ENCODE assay signal across 22 cellular contexts in genomic region chr7:145212050-145212449, GRCh38.
A peak's percentile ranks its signal among the peaks of the same experiment; 100 is the strongest.
DNase-seq lines count a peak whose midpoint lies in the region; ATAC-seq and TF ChIP-seq lines count a peak whose summit lies in the region.
"Had no signal": no experiment of that assay in that cellular context is flagged by ENCODE, and none has a peak within 500 bp of the region (broad histone marks: within the 10 kb centered on the region; RNA-seq: fewer than 3 reads in every experiment).

No MANE protein-coding gene starts in this region.

- no peak for ATAC-seq in GM18867 (IDR thresholded peaks at IDR 0.05; ENCODE audit: unreplicated experiment)
- ATAC-seq: activated CD4-positive, alpha-beta T cell treated with anti-CD3 and anti-CD28 coated beads for 36 hours; body of pancreas; esophagus mucosa; GM12878; pancreas; right cardiac atrium had no signal

- H3K27ac ChIP-seq in OCI-LY3 (ENCODE audit: low read length), result no peak overlapping the region
- H3K27ac ChIP-seq: body of pancreas, C4-2B, pancreas had no signal

- no peak overlapping the region for H3K9ac ChIP-seq in OCI-LY3 (ENCODE audit: low read length)

- H4K20me1 ChIP-seq in OCI-LY3 (ENCODE audit: insufficient read depth, low read length), result no peaks in the 10 kb centered on the region

- H3K36me3 ChIP-seq in OCI-LY3 (replicated peaks; ENCODE audit: low read depth, low read length), result no peaks in the 10 kb centered on the region
- H3K36me3 ChIP-seq: pancreas had no signal

- peaks cover 12% of the 10 kb centered on the region for H3K4me1 ChIP-seq in OCI-LY3 (ENCODE audit: low read length)
- H3K4me1 ChIP-seq: body of pancreas, pancreas had no signal

- no peaks in the 10 kb centered on the region for H3K9me3 ChIP-seq in OCI-LY3 (ENCODE audit: insufficient read depth, low read length)
- H3K9me3 ChIP-seq: body of pancreas, pancreas had no signal

- no peaks in the 10 kb centered on the region for H3K27me3 ChIP-seq in OCI-LY3 (ENCODE audit: low read depth, low read length)
- H3K27me3 ChIP-seq: body of pancreas, pancreas had no signal

- 0 out of 2 replicates have a peak overlapping the region, but pooled peaks have one; percentile 3 for H3K4me2 ChIP-seq in OCI-LY3 (ENCODE audit: low read length)

- no peak for TF ChIP-seq CTCF in OCI-LY3 (IDR thresholded peaks at IDR 0.05; ENCODE audit: low read depth, low read length)

- DNase-seq in epidermal melanocyte (ENCODE audit: insufficient read length, low spot score) (peak; percentile 21), midbrain (lab: John Stamatoyannopoulos, UW) (peak; percentile 32), superior temporal gyrus (ENCODE audit: extremely low spot score) (peak; percentile 79), DMS 273 treated with DMSO at 0.1 percent for 48 hours (lab: John Stamatoyannopoulos, UW) (no peak)
- no peak for DNase-seq in activated effector memory CD4-positive, alpha-beta T cell treated with Interleukin-2 at 50 U/mL for 16 hours
- DNase-seq: activated CD4-positive, alpha-beta T cell treated with anti-CD3 and anti-CD28 coated beads for 36 hours; activated CD8-positive, alpha-beta memory T cell treated with anti-CD3 and anti-CD28 coated beads for 24 hours; activated gamma-delta T cell; body of pancreas; islet precursor cell; KG1; NCI-H1436 treated with DMSO at 0.1 percent for 48 hours; NCI-H748 treated with DMSO at 0.1 percent for 48 hours; pancreas; right cardiac atrium; stimulated activated CD4-positive, alpha-beta T cell treated with anti-CD3 and anti-CD28 coated beads, Interleukin-2, amount 100 ng/mL, for 48 hours; T-helper 2 cell had no signal

- H3K79me2 ChIP-seq in OCI-LY3 (ENCODE audit: low read length), result no peaks in the 10 kb centered on the region

- no peak overlapping the region for H3K4me3 ChIP-seq in OCI-LY3 (ENCODE audit: low read length)
- H3K4me3 ChIP-seq: body of pancreas, GM12878, pancreas had no signal

- H2AFZ ChIP-seq in OCI-LY3 (ENCODE audit: low read depth, low read length), result no peak overlapping the region

Comparison
In these comparisons a context has a peak if more than half of its experiments do, and no peak if none do; other contexts are left out.
1. DNase-seq: peak in epidermal melanocyte (single experiment), midbrain (single experiment) and superior temporal gyrus (single experiment); none in DMS 273 treated with DMSO at 0.1 percent for 48 hours (single experiment) and activated effector memory CD4-positive, alpha-beta T cell treated with Interleukin-2 at 50 U/mL for 16 hours (single experiment).